ENCODE assay signal across 8 cellular contexts in genomic region chr15:26082069-26082832, GRCh38.
DNase-seq lines count a peak whose midpoint lies in the region; ATAC-seq and TF ChIP-seq lines count a peak whose summit lies in the region.

No MANE protein-coding gene starts in this region.

- H3K9ac ChIP-seq in NT2/D1 (ENCODE audit: insufficient read length, low read depth) = peak overlapping the region; percentile 79

- peaks cover 19% of the 10 kb centered on the region for H3K4me1 ChIP-seq in CD4-positive, alpha-beta memory T cell (ENCODE audit: insufficient read depth, low read length)
- no peaks in the 10 kb centered on the region for H3K4me1 ChIP-seq in NT2/D1 (ENCODE audit: insufficient read depth, insufficient read length)

- TF ChIP-seq CTCF in endothelial cell (IDR thresholded peaks at IDR 0.05; ENCODE audit: unreplicated experiment) = no peak

- H3K4me3 ChIP-seq in CD4-positive, alpha-beta memory T cell (ENCODE audit: low read length in 2 of 2) = peak overlapping the region; percentile 53 to 68
- peak overlapping the region; percentile 63 for H3K4me3 ChIP-seq in NT2/D1 (ENCODE audit: insufficient read length, low read depth)

- peaks cover 0 to 3% of the 10 kb centered on the region in 2 donors for H3K27me3 Mint-ChIP-seq in CD4-positive, alpha-beta memory T cell
- peaks cover 4% of the 10 kb centered on the region for H3K27me3 Mint-ChIP-seq in endothelial cell (ENCODE audit: unreplicated experiment)

- CTCF ChIA-PET in CD4-positive, alpha-beta memory T cell (lab: Charles Lee; ENCODE audit: partially characterized antibody) = no interaction called here

- H3K36me3 ChIP-seq in CD4-positive, alpha-beta memory T cell (ENCODE audit: insufficient read depth, low read length) = no peaks in the 10 kb centered on the region
- H3K36me3 ChIP-seq in NT2/D1 (ENCODE audit: insufficient read depth, insufficient read length, low read length) = no peaks in the 10 kb centered on the region

- POLR2A ChIA-PET in CD4-positive, alpha-beta memory T cell (lab: Charles Lee; ENCODE audit: partially characterized antibody) = interaction anchor here (0.8 to 1.0 kb wide), 2 partner anchors 12 to 643 kb away, joined by 3 read pairs; partner anchors contain the start of gene UBE3A

- peaks cover 25 to 49% (median 41%) of the 10 kb centered on the region in 4 donors for H3K4me1 Mint-ChIP-seq in CD4-positive, alpha-beta memory T cell
- peaks cover 10% of the 10 kb centered on the region for H3K4me1 Mint-ChIP-seq in endothelial cell (ENCODE audit: unreplicated experiment)

- peak overlapping the region; percentile 86 to 95 (median 90) for H3K4me3 Mint-ChIP-seq in CD4-positive, alpha-beta memory T cell
- H3K4me3 Mint-ChIP-seq in endothelial cell (ENCODE audit: unreplicated experiment) = peak overlapping the region; percentile 91

- no peaks in the 10 kb centered on the region for H3K27me3 ChIP-seq in CD4-positive, alpha-beta memory T cell (ENCODE audit: insufficient read depth, low read length)
- H3K27me3 ChIP-seq in NT2/D1 (ENCODE audit: insufficient read depth, insufficient read length) = no peaks in the 10 kb centered on the region

- peaks cover 0 to 6% (median 0%) of the 10 kb centered on the region in 8 donors for H3K9me3 Mint-ChIP-seq in CD4-positive, alpha-beta memory T cell
- H3K9me3 Mint-ChIP-seq in endothelial cell (ENCODE audit: unreplicated experiment) = no peaks in the 10 kb centered on the region

- ATAC-seq in GM19467 (IDR thresholded peaks at IDR 0.05; ENCODE audit: unreplicated experiment) = peak; percentile 91

- H3K27ac Mint-ChIP-seq in CD4-positive, alpha-beta memory T cell = peak overlapping the region; percentile 94 to 100 (median 97)
- H3K27ac Mint-ChIP-seq in endothelial cell (ENCODE audit: unreplicated experiment) = peak overlapping the region; percentile 39

- intact Hi-C loops in CD4-positive, alpha-beta memory T cell (cut with micrococcal nuclease) = loop anchor here (1.0 to 5.0 kb wide), 3 partner anchors 150 to 643 kb away; partner anchors contain the start of genes ATP10A and UBE3A

- peaks cover 0 to 10% of the 10 kb centered on the region in 2 donors for H3K36me3 Mint-ChIP-seq in CD4-positive, alpha-beta memory T cell
- no peaks in the 10 kb centered on the region for H3K36me3 Mint-ChIP-seq in endothelial cell (ENCODE audit: low read depth, unreplicated experiment)

- no peaks in the 10 kb centered on the region for H3K9me3 ChIP-seq in CD4-positive, alpha-beta memory T cell (ENCODE audit: control insufficient read depth in 1 of 2, low read length in 2 of 2)
- H3K9me3 ChIP-seq in NT2/D1 (ENCODE audit: insufficient read depth, low read length) = no peaks in the 10 kb centered on the region

- DNase-seq in CD4-positive, alpha-beta memory T cell = peak; percentile 92 to 96 (median 95)
- DNase-seq in HS-27A (ENCODE audit: low read depth) (peak; percentile 72), NT2/D1 (ENCODE audit: low read depth, low spot score) (peak; percentile 85), endothelial cell (ENCODE audit: low spot score) (peak; percentile 96), mesenteric fat pad (ENCODE audit: low spot score) (peak; percentile 97)
- peak; percentile 96 for DNase-seq in activated CD8-positive, alpha-beta memory T cell treated with anti-CD3 and anti-CD28 coated beads, Interleukin-2, amount 50 U/mL, for 48 hours
- peak; percentile 85 for DNase-seq in stimulated activated CD8-positive, alpha-beta memory T cell treated with anti-CD3 and anti-CD28 coated beads, Interleukin-12 subunit alpha, Interleukin-12 subunit beta, amount 100 ng/mL, for 4 hours (ENCODE audit: low read depth)

- H3K27ac ChIP-seq in CD4-positive, alpha-beta memory T cell (ENCODE audit: low read depth, low read length) = peak overlapping the region; percentile 62

Comparison
In these comparisons a context has a peak if more than half of its experiments do, and no peak if none do; other contexts are left out.
1. Peak in every context shown above with its lines: DNase-seq, ATAC-seq, H3K4me3 ChIP-seq and H3K27ac ChIP-seq.